Comparison of ENCODE assay signal across 1 cellular context in the genomic region with DNA sequence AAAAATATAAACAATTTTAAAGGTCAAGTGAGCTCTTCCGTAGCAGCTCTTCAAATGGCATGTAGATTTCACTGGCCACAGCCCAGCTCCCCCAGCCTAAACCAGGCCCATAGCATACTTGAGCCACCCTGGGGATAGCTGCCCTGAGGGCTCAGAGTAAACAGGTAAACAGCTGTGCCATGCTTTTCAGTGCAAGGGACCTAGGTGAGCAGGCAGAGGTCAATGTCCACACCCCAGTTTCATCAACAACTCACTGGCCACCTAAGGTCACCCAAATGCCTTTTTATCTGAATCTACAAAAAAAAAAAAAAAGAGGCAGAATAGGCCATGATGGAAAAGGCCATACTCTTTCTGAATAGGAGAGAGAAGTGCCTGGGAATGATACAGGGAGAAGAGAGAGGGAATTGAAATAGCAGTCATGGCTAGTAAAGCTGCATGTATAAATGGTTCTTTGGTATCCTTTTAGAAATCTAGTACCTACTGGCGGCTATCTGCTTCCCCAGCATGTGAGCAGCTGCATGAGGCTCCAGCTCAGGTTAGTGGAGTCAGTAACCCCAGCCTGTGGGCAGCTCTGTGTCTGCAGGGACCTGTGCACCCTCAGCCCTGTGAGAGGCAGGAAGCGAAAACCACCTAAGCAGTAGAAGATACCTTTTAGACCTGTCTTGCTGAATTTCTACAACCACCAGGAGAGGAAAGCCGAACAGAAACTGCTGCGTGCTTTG.
TF ChIP-seq lines count a peak whose summit lies in the region.

No MANE protein-coding gene starts in this region.

TF ChIP-seq in HepG2, 621 proteins besides CTCF, POLR2A, EP300 and RAD21 (continued from another document and continues in another):
- TF ChIP-seq, protein P1, sequence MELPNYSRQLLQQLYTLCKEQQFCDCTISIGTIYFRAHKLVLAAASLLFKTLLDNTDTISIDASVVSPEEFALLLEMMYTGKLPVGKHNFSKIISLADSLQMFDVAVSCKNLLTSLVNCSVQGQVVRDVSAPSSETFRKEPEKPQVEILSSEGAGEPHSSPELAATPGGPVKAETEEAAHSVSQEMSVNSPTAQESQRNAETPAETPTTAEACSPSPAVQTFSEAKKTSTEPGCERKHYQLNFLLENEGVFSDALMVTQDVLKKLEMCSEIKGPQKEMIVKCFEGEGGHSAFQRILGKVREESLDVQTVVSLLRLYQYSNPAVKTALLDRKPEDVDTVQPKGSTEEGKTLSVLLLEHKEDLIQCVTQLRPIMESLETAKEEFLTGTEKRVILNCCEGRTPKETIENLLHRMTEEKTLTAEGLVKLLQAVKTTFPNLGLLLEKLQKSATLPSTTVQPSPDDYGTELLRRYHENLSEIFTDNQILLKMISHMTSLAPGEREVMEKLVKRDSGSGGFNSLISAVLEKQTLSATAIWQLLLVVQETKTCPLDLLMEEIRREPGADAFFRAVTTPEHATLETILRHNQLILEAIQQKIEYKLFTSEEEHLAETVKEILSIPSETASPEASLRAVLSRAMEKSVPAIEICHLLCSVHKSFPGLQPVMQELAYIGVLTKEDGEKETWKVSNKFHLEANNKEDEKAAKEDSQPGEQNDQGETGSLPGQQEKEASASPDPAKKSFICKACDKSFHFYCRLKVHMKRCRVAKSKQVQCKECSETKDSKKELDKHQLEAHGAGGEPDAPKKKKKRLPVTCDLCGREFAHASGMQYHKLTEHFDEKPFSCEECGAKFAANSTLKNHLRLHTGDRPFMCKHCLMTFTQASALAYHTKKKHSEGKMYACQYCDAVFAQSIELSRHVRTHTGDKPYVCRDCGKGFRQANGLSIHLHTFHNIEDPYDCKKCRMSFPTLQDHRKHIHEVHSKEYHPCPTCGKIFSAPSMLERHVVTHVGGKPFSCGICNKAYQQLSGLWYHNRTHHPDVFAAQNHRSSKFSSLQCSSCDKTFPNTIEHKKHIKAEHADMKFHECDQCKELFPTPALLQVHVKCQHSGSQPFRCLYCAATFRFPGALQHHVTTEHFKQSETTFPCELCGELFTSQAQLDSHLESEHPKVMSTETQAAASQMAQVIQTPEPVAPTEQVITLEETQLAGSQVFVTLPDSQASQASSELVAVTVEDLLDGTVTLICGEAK (IDR thresholded peaks at IDR 0.05), result no peak
- TF ChIP-seq, protein P1 (CRISPR knock-in tag; IDR thresholded peaks at IDR 0.05), result peak; percentile 82; the same call in 1 of the 2 replicates
- no peak for TF ChIP-seq NFE2L1 (CRISPR knock-in tag; IDR thresholded peaks at IDR 0.05; ENCODE audit: borderline replicate concordance)
- TF ChIP-seq HNF4G (IDR thresholded peaks at IDR 0.05; ENCODE audit: borderline replicate concordance, low read depth, low read length), result peak; percentile 86
- no peak; the same call in none of the 2 replicates for TF ChIP-seq HNF4G (CRISPR knock-in tag; IDR thresholded peaks at IDR 0.05; ENCODE audit: borderline replicate concordance, low read depth)
- 0 out of 2 replicates have a peak, but pooled peaks have one; percentile 65 for TF ChIP-seq SSRP1 (CRISPR knock-in tag; IDR thresholded peaks at IDR 0.05)
- 0 out of 2 replicates have a peak, but pooled peaks have one; percentile 25 for TF ChIP-seq ZNF160 (CRISPR knock-in tag; IDR thresholded peaks at IDR 0.05)
- peak; percentile 16 for TF ChIP-seq CBX1 (IDR thresholded peaks at IDR 0.05; ENCODE audit: low read depth)
- TF ChIP-seq MXI1 (IDR thresholded peaks at IDR 0.05; ENCODE audit: borderline replicate concordance, low read depth, low read length), result peak; percentile 65; the same call in 1 of the 3 replicates
- peak; percentile 84 for TF ChIP-seq HDAC2 (CRISPR knock-in tag; IDR thresholded peaks at IDR 0.05)
- TF ChIP-seq, protein P2, sequence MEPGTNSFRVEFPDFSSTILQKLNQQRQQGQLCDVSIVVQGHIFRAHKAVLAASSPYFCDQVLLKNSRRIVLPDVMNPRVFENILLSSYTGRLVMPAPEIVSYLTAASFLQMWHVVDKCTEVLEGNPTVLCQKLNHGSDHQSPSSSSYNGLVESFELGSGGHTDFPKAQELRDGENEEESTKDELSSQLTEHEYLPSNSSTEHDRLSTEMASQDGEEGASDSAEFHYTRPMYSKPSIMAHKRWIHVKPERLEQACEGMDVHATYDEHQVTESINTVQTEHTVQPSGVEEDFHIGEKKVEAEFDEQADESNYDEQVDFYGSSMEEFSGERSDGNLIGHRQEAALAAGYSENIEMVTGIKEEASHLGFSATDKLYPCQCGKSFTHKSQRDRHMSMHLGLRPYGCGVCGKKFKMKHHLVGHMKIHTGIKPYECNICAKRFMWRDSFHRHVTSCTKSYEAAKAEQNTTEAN (CRISPR knock-in tag; conservative IDR thresholded peaks at IDR 0.05), result no peak; the same call in 1 of the 2 replicates
- TF ChIP-seq, protein P3, sequence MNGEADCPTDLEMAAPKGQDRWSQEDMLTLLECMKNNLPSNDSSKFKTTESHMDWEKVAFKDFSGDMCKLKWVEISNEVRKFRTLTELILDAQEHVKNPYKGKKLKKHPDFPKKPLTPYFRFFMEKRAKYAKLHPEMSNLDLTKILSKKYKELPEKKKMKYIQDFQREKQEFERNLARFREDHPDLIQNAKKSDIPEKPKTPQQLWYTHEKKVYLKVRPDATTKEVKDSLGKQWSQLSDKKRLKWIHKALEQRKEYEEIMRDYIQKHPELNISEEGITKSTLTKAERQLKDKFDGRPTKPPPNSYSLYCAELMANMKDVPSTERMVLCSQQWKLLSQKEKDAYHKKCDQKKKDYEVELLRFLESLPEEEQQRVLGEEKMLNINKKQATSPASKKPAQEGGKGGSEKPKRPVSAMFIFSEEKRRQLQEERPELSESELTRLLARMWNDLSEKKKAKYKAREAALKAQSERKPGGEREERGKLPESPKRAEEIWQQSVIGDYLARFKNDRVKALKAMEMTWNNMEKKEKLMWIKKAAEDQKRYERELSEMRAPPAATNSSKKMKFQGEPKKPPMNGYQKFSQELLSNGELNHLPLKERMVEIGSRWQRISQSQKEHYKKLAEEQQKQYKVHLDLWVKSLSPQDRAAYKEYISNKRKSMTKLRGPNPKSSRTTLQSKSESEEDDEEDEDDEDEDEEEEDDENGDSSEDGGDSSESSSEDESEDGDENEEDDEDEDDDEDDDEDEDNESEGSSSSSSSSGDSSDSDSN (CRISPR knock-in tag; IDR thresholded peaks at IDR 0.05), result peak; percentile 63
- 0 out of 2 replicates have a peak, but pooled peaks have one; percentile 42 for TF ChIP-seq ZFP1 (CRISPR knock-in tag; IDR thresholded peaks at IDR 0.05)
- TF ChIP-seq, protein P4, sequence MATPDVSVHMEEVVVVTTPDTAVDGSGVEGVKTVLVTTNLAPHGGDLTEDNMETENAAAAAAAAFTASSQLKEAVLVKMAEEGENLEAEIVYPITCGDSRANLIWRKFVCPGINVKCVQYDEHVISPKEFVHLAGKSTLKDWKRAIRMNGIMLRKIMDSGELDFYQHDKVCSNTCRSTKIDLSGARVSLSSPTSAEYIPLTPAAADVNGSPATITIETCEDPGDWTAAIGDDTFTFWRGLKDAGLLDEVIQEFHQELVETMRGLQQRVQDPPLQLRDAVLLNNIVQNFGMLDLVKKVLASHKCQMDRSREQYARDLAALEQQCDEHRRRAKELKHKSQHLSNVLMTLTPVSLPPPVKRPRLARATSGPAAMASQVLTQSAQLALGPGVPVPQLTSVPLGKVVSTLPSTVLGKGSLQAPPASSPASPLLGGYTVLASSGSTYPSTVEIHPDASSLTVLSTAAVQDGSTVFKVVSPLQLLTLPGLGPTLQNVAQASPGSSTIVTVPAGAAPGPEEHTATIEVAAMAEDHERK (CRISPR knock-in tag; IDR thresholded peaks at IDR 0.05; ENCODE audit: low read depth), result no peak
- TF ChIP-seq, protein P5, sequence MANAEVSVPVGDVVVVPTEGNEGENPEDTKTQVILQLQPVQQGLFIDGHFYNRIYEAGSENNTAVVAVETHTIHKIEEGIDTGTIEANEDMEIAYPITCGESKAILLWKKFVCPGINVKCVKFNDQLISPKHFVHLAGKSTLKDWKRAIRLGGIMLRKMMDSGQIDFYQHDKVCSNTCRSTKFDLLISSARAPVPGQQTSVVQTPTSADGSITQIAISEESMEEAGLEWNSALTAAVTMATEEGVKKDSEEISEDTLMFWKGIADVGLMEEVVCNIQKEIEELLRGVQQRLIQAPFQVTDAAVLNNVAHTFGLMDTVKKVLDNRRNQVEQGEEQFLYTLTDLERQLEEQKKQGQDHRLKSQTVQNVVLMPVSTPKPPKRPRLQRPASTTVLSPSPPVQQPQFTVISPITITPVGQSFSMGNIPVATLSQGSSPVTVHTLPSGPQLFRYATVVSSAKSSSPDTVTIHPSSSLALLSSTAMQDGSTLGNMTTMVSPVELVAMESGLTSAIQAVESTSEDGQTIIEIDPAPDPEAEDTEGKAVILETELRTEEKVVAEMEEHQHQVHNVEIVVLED (CRISPR knock-in tag; IDR thresholded peaks at IDR 0.05; ENCODE audit: borderline replicate concordance), result peak; percentile 55; the same call in 1 of the 2 replicates
- TF ChIP-seq, protein P6, sequence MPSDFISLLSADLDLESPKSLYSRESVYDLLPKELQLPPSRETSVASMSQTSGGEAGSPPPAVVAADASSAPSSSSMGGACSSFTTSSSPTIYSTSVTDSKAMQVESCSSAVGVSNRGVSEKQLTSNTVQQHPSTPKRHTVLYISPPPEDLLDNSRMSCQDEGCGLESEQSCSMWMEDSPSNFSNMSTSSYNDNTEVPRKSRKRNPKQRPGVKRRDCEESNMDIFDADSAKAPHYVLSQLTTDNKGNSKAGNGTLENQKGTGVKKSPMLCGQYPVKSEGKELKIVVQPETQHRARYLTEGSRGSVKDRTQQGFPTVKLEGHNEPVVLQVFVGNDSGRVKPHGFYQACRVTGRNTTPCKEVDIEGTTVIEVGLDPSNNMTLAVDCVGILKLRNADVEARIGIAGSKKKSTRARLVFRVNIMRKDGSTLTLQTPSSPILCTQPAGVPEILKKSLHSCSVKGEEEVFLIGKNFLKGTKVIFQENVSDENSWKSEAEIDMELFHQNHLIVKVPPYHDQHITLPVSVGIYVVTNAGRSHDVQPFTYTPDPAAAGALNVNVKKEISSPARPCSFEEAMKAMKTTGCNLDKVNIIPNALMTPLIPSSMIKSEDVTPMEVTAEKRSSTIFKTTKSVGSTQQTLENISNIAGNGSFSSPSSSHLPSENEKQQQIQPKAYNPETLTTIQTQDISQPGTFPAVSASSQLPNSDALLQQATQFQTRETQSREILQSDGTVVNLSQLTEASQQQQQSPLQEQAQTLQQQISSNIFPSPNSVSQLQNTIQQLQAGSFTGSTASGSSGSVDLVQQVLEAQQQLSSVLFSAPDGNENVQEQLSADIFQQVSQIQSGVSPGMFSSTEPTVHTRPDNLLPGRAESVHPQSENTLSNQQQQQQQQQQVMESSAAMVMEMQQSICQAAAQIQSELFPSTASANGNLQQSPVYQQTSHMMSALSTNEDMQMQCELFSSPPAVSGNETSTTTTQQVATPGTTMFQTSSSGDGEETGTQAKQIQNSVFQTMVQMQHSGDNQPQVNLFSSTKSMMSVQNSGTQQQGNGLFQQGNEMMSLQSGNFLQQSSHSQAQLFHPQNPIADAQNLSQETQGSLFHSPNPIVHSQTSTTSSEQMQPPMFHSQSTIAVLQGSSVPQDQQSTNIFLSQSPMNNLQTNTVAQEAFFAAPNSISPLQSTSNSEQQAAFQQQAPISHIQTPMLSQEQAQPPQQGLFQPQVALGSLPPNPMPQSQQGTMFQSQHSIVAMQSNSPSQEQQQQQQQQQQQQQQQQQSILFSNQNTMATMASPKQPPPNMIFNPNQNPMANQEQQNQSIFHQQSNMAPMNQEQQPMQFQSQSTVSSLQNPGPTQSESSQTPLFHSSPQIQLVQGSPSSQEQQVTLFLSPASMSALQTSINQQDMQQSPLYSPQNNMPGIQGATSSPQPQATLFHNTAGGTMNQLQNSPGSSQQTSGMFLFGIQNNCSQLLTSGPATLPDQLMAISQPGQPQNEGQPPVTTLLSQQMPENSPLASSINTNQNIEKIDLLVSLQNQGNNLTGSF (CRISPR knock-in tag; IDR thresholded peaks at IDR 0.05), result no peak
- TF ChIP-seq HHEX (CRISPR knock-in tag; IDR thresholded peaks at IDR 0.05), result no peak
- TF ChIP-seq, protein P7, sequence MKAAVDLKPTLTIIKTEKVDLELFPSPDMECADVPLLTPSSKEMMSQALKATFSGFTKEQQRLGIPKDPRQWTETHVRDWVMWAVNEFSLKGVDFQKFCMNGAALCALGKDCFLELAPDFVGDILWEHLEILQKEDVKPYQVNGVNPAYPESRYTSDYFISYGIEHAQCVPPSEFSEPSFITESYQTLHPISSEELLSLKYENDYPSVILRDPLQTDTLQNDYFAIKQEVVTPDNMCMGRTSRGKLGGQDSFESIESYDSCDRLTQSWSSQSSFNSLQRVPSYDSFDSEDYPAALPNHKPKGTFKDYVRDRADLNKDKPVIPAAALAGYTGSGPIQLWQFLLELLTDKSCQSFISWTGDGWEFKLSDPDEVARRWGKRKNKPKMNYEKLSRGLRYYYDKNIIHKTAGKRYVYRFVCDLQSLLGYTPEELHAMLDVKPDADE (CRISPR knock-in tag; IDR thresholded peaks at IDR 0.05), result no peak
- peak; percentile 91 for TF ChIP-seq ZFP36L1 (CRISPR knock-in tag; IDR thresholded peaks at IDR 0.05)
- TF ChIP-seq ZNF569 (CRISPR knock-in tag; IDR thresholded peaks at IDR 0.05; ENCODE audit: borderline replicate concordance), result no peak
- no peak for TF ChIP-seq MAZ (IDR thresholded peaks at IDR 0.05; ENCODE audit: borderline replicate concordance, low read depth, low read length)
- no peak for TF ChIP-seq MAZ (CRISPR knock-in tag; IDR thresholded peaks at IDR 0.05; ENCODE audit: low read depth)
